ENCODE assay signal across 21 cellular contexts in the genomic region with DNA sequence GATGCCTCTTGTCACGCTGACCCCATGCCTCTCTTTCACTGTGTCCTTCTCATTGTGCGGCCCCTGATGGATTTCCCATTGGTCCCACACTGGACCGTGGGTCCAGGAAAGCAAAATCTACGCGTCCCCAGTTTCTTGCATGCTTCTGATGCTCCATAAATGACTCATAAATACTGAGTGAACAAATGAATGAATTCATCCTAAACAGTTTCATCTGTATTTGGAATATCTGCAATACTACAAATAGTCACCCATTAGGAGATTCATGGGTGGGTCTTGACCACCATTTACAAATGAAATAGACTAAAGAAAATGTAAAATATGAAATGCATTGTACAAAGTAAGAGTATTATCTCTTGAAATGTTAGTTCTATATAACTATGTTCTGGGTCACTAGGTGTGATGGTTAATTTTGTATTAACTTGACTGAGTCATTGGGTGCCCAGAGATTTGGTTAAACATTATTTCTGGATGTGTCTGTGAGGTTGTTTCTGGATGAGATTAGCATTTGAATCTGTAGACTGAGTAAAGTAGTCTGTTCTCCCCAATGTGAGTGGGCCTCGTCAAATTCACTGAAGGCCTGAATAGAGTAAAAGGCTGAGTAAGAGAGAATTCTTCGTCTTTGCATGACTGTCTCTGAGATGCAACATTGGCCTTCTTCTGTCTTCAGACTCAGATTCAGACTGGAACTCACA.
"Had no signal": no experiment of that assay in that cellular context is flagged by ENCODE, and none has a peak within 500 bp of the region (broad histone marks: within the 10 kb centered on the region; RNA-seq: fewer than 3 reads in every experiment).

No MANE protein-coding gene starts in this region.

- H3K4me3 ChIP-seq: dorsolateral prefrontal cortex, esophagus squamous epithelium, gastroesophageal sphincter, right atrium auricular region, sigmoid colon, skin epidermis, stomach, thoracic aorta, transverse colon had no signal

- H3K27ac ChIP-seq: dorsolateral prefrontal cortex, esophagus squamous epithelium, gastroesophageal sphincter, neutrophil, right atrium auricular region, sigmoid colon, skin epidermis, stomach, thoracic aorta, transverse colon had no signal

- H3K36me3 ChIP-seq: esophagus squamous epithelium, gastroesophageal sphincter, neutrophil, right atrium auricular region, sigmoid colon, stomach, thoracic aorta, transverse colon had no signal

- H3K9me3 ChIP-seq: esophagus squamous epithelium, gastroesophageal sphincter, neutrophil, right atrium auricular region, sigmoid colon, stomach, thoracic aorta, transverse colon had no signal

- DNase-seq: cortex of kidney; dorsolateral prefrontal cortex; effector CD8-positive, alpha-beta T cell; esophagus squamous epithelium; foreskin fibroblast; immature natural killer cell; midbrain; nephron progenitor cell; sigmoid colon; stimulated activated CD4-positive, alpha-beta T cell treated with anti-CD3 and anti-CD28 coated beads, Interleukin-2, amount 100 ng/mL, for 24 hours; stimulated activated CD4-positive, alpha-beta T cell treated with anti-CD3 and anti-CD28 coated beads, Interleukin-4, amount 100 ng/mL, for 4 hours; stimulated activated naive CD4-positive, alpha-beta T cell; stomach; substantia nigra; transverse colon had no signal

- ATAC-seq: gastroesophageal sphincter, left lobe of liver had no signal

- H3K27me3 ChIP-seq: gastroesophageal sphincter, right atrium auricular region, sigmoid colon had no signal
